In the genomic region with DNA sequence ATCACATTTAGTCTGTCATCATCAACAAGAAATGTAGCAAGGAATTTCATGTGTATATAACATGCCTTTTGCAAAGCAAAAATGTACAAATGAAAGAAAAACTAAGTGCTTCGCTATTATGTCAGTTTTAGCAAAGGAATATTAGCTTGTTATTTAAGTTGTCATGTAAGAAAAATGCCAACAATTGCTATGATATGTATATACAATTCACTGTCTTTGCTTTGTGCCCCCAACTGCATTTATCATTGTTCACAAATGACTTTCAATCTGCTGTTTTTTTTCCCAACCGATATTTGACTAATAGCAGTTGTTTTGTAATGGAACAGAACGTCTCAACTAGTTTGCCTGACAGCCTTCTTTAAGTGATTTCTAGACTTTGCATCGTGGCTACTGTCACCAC, we compare ENCODE assay signal across 9 cellular contexts.
"Had no signal": no experiment of that assay in that cellular context is flagged by ENCODE, and none has a peak within 500 bp of the region (broad histone marks: within the 10 kb centered on the region; RNA-seq: fewer than 3 reads in every experiment).

No MANE protein-coding gene starts in this region.

- H3K36me3 ChIP-seq: HAP-1 had no signal

- H2AFZ ChIP-seq: GM23248 had no signal

- H3K4me2 ChIP-seq: GM23338 had no signal

- ATAC-seq: GM23338, HCT116 had no signal

- H3K4me1 ChIP-seq: HAP-1 had no signal

- H3K9ac ChIP-seq: GM23248 had no signal

- H3K27ac ChIP-seq: GM23248 had no signal

- H3K9me3 ChIP-seq: HAP-1 had no signal

- H3K4me3 ChIP-seq: GM23248, GM23338, HAP-1 had no signal

- DNase-seq: GM23248, GOT3, H7, H9, HCEC 1CT, HFFc6 had no signal
